23 cellular contexts compared by ENCODE assay signal in genomic region chrX:86051741-86052140, GRCh38.
"Had no signal": no experiment of that assay in that cellular context is flagged by ENCODE, and none has a peak within 500 bp of the region (broad histone marks: within the 10 kb centered on the region; RNA-seq: fewer than 3 reads in every experiment).

No MANE protein-coding gene starts in this region.

- FAIRE-seq: HepG2, RCC 7860 had no signal

- ATAC-seq: HepG2 had no signal

- H3K27me3 ChIP-seq: SJSA1 had no signal

- H3K4me3 ChIP-seq: SJSA1 had no signal

- DNase-seq: IMR-90, Karpas-422, KG1, MM.1S, NCI-H1105, NCI-H1417, NCI-H1436 treated with DMSO at 0.1 percent for 48 hours, NCI-H1694, NCI-H187 treated with DMSO at 0.1 percent for 48 hours, NCI-H2029 treated with DMSO at 0.1 percent for 48 hours, NCI-H2171 treated with DMSO at 0.1 percent for 48 hours, NCI-H345, NCI-H446 treated with DMSO at 0.1 percent for 48 hours, NCI-H524, NCI-H526 treated with DMSO at 0.1 percent for 48 hours, NCI-H748 treated with DMSO at 0.1 percent for 48 hours, Right ventricle myocardium superior, RPMI8226, SIG-M5, SK-N-SH had no signal

- H3K9me3 ChIP-seq: SJSA1, SK-N-SH had no signal

- H3K27ac ChIP-seq: SJSA1 had no signal

- H3K4me2 ChIP-seq: SK-N-SH had no signal

- H3K4me1 ChIP-seq: SJSA1 had no signal

- H3K9ac ChIP-seq: SK-N-SH had no signal

- H3K36me3 ChIP-seq: SJSA1 had no signal
